8 cellular contexts compared by ENCODE assay signal in the genomic region with DNA sequence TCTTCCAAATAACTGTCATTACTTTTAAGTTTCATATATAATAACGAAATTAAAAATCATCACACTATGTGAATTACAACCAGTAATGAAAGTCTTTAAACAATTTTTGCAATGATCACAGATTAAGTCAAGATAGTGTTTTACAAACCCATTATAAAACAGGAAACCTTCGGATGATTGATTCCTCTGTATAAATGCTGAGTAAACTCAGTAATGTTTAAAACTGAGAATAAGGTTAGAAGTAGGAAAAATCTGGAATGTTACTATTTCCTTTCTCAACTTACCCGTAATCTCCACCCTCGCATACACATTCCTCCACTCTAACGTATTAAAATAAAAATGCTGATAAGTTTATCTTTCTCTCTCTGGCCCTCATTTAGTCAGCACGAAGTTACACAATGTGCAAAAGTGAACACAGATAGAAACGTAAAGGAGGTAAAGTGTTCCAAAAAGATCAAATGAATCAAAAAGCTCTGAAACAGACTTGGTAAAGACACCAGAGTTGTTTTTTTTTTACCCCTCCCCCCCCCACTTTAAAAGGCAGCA. TPM values are rescaled to one million over a fixed set of nuclear protein-coding genes. Genes with fewer than 3 reads are reported as not detected.
DNase-seq lines count a peak whose midpoint lies in the region; ATAC-seq and TF ChIP-seq lines count a peak whose summit lies in the region.

No MANE protein-coding gene starts in this region.

- no peak for TF ChIP-seq CTCF in HFF-Myc (IDR thresholded peaks at IDR 0.05; ENCODE audit: low read depth, low read length, missing control alignments)

- H3K4me3 ChIP-seq in HFF-Myc (replicated peaks; ENCODE audit: low read depth, low read length) (peak overlapping the region; percentile 84), iPS-11a (ENCODE audit: low read depth, low read length) (peak overlapping the region; percentile 98)

- H3K4me3 Mint-ChIP-seq in activated T-helper 1 cell treated with anti-CD3 and anti-CD28 coated beads, Interleukin-12 subunit alpha, Interleukin-12 subunit beta, Interleukin-2, Interleukin-4 antibody, amounts not matched to agents 30 ng/mL and 10 ng/mL and 1 ng/mL, durations not matched to agents 14 hours and 24 hours and 36 hours = peak overlapping the region; percentile 97
- H3K4me3 Mint-ChIP-seq in stimulated activated memory B cell treated with anti-CD40 and anti-IgM and Interleukin-4, amounts not matched to agents 10 μg/mL and 1 μg/mL and 100 μg/mL, for 72 hours = peak overlapping the region; percentile 98

- no peaks in the 10 kb centered on the region for H3K9me3 Mint-ChIP-seq in activated T-helper 1 cell treated with anti-CD3 and anti-CD28 coated beads, Interleukin-12 subunit alpha, Interleukin-12 subunit beta, Interleukin-2, Interleukin-4 antibody, amounts not matched to agents 30 ng/mL and 10 ng/mL and 1 ng/mL, durations not matched to agents 14 hours and 24 hours and 36 hours
- no peaks in the 10 kb centered on the region for H3K9me3 Mint-ChIP-seq in stimulated activated memory B cell treated with anti-CD40 and anti-IgM and Interleukin-4, amounts not matched to agents 10 μg/mL and 1 μg/mL and 100 μg/mL, for 72 hours

- H3K4me1 Mint-ChIP-seq in activated T-helper 1 cell treated with anti-CD3 and anti-CD28 coated beads, Interleukin-12 subunit alpha, Interleukin-12 subunit beta, Interleukin-2, Interleukin-4 antibody, amounts not matched to agents 30 ng/mL and 10 ng/mL and 1 ng/mL, durations not matched to agents 14 hours and 24 hours and 36 hours (ENCODE audit: low read depth) = peaks cover 40% of the 10 kb centered on the region
- H3K4me1 Mint-ChIP-seq in stimulated activated memory B cell treated with anti-CD40 and anti-IgM and Interleukin-4, amounts not matched to agents 10 μg/mL and 1 μg/mL and 100 μg/mL, for 72 hours = peaks cover 35% of the 10 kb centered on the region

- no peak for ATAC-seq in stimulated activated memory B cell treated with anti-CD40 and anti-IgM and Interleukin-4, amounts not matched to agents 10 μg/mL and 1 μg/mL and 100 μg/mL, for 72 hours
- ATAC-seq in GM19023 (IDR thresholded peaks at IDR 0.05; ENCODE audit: unreplicated experiment) = no peak

- H3K27me3 Mint-ChIP-seq in activated T-helper 1 cell treated with anti-CD3 and anti-CD28 coated beads, Interleukin-12 subunit alpha, Interleukin-12 subunit beta, Interleukin-2, Interleukin-4 antibody, amounts not matched to agents 30 ng/mL and 10 ng/mL and 1 ng/mL, durations not matched to agents 14 hours and 24 hours and 36 hours (ENCODE audit: insufficient read depth) = no peaks in the 10 kb centered on the region
- H3K27me3 Mint-ChIP-seq in stimulated activated memory B cell treated with anti-CD40 and anti-IgM and Interleukin-4, amounts not matched to agents 10 μg/mL and 1 μg/mL and 100 μg/mL, for 72 hours = no peaks in the 10 kb centered on the region

- peaks cover 41% of the 10 kb centered on the region for H3K36me3 Mint-ChIP-seq in activated T-helper 1 cell treated with anti-CD3 and anti-CD28 coated beads, Interleukin-12 subunit alpha, Interleukin-12 subunit beta, Interleukin-2, Interleukin-4 antibody, amounts not matched to agents 30 ng/mL and 10 ng/mL and 1 ng/mL, durations not matched to agents 14 hours and 24 hours and 36 hours (ENCODE audit: low read depth)
- peaks cover 36% of the 10 kb centered on the region for H3K36me3 Mint-ChIP-seq in stimulated activated memory B cell treated with anti-CD40 and anti-IgM and Interleukin-4, amounts not matched to agents 10 μg/mL and 1 μg/mL and 100 μg/mL, for 72 hours

- H3K27ac Mint-ChIP-seq in activated T-helper 1 cell treated with anti-CD3 and anti-CD28 coated beads, Interleukin-12 subunit alpha, Interleukin-12 subunit beta, Interleukin-2, Interleukin-4 antibody, amounts not matched to agents 30 ng/mL and 10 ng/mL and 1 ng/mL, durations not matched to agents 14 hours and 24 hours and 36 hours = peak overlapping the region; percentile 99
- peak overlapping the region; percentile 99 for H3K27ac Mint-ChIP-seq in stimulated activated memory B cell treated with anti-CD40 and anti-IgM and Interleukin-4, amounts not matched to agents 10 μg/mL and 1 μg/mL and 100 μg/mL, for 72 hours

- intact Hi-C loops in activated T-helper 1 cell treated with anti-CD3 and anti-CD28 coated beads, Interleukin-12 subunit alpha, Interleukin-12 subunit beta, Interleukin-2, Interleukin-4 antibody, amounts not matched to agents 30 ng/mL and 10 ng/mL and 1 ng/mL, durations not matched to agents 14 hours and 24 hours and 36 hours (cut with micrococcal nuclease) = loop anchor here (2.0 kb wide), 1 partner anchor 25 kb away; no protein-coding TSS in a partner anchor

- DNase-seq in HFF-Myc (ENCODE audit: extremely low read depth, low read depth) (no peak), NCI-H1105 treated with DMSO at 0.1 percent for 48 hours (lab: John Stamatoyannopoulos, UW) (no peak), NCI-H2171 (lab: John Stamatoyannopoulos, UW) (no peak)
- DNase-seq in activated T-helper 1 cell treated with anti-CD3 and anti-CD28 coated beads, Interleukin-12 subunit alpha, Interleukin-12 subunit beta, Interleukin-2, Interleukin-4 antibody, amounts not matched to agents 30 ng/mL and 10 ng/mL and 1 ng/mL, durations not matched to agents 14 hours and 24 hours and 36 hours (ENCODE audit: low spot score) = no peak
- DNase-seq in NK-92 treated with Interleukin-12 subunit alpha and Interleukin-12 subunit beta, amount 100 ng/mL, for 24 hours (lab: John Stamatoyannopoulos, UW) = no peak

RNA-seq across cellular contexts. Expression of a gene that starts 1.6 kb away (rescaled TPM):
- total RNA-seq in activated T-helper 1 cell treated with anti-CD3 and anti-CD28 coated beads, Interleukin-12 subunit alpha, Interleukin-12 subunit beta, Interleukin-2, Interleukin-4 antibody, amounts not matched to agents 30 ng/mL and 10 ng/mL and 1 ng/mL, durations not matched to agents 14 hours and 24 hours and 36 hours = 57.7 and 58.6 TPM in 2 replicates

RNA-seq across cellular contexts. Expression of a gene that starts 2.1 kb away (rescaled TPM):
- total RNA-seq in activated T-helper 1 cell treated with anti-CD3 and anti-CD28 coated beads, Interleukin-12 subunit alpha, Interleukin-12 subunit beta, Interleukin-2, Interleukin-4 antibody, amounts not matched to agents 30 ng/mL and 10 ng/mL and 1 ng/mL, durations not matched to agents 14 hours and 24 hours and 36 hours = 5.7 and 5.9 TPM in 2 replicates

RNA-seq across cellular contexts. Expression of a gene that starts 23.8 kb away (rescaled TPM):
- total RNA-seq in activated T-helper 1 cell treated with anti-CD3 and anti-CD28 coated beads, Interleukin-12 subunit alpha, Interleukin-12 subunit beta, Interleukin-2, Interleukin-4 antibody, amounts not matched to agents 30 ng/mL and 10 ng/mL and 1 ng/mL, durations not matched to agents 14 hours and 24 hours and 36 hours = 10.6 and 11.3 TPM in 2 replicates
